ENCODE assay signal across 10 cellular contexts in genomic region chr1:87588445-87588844, GRCh38.
A peak's percentile ranks its signal among the peaks of the same experiment; 100 is the strongest.
DNase-seq lines count a peak whose midpoint lies in the region; ATAC-seq and TF ChIP-seq lines count a peak whose summit lies in the region.
"Had no signal": no experiment of that assay in that cellular context is flagged by ENCODE, and none has a peak within 500 bp of the region (broad histone marks: within the 10 kb centered on the region; RNA-seq: fewer than 3 reads in every experiment).

No MANE protein-coding gene starts in this region.

- H3K27me3 ChIP-seq in mucosa of rectum (ENCODE audit: control insufficient read depth in 2 of 2, insufficient read depth in 2 of 2, low read length in 2 of 2) = no peaks in the 10 kb centered on the region
- no peaks in the 10 kb centered on the region for H3K27me3 ChIP-seq in CD4-positive, alpha-beta T cell (ENCODE audit: control insufficient read depth, insufficient read depth, low read length)

- peak overlapping the region; percentile 2 to 28 for H3K27ac ChIP-seq in mucosa of rectum (ENCODE audit: low read depth in 2 of 2, low read length in 2 of 2)
- H3K27ac ChIP-seq in CD4-positive, alpha-beta T cell (ENCODE audit: low read depth, low read length) = no peak overlapping the region

- no peaks in the 10 kb centered on the region for H3K4me1 Mint-ChIP-seq in T-cell
- no peaks in the 10 kb centered on the region for H3K4me1 Mint-ChIP-seq in CD4-positive, alpha-beta T cell (ENCODE audit: low read depth)

- no peak overlapping the region for H3K27ac Mint-ChIP-seq in T-cell
- H3K27ac Mint-ChIP-seq in CD4-positive, alpha-beta T cell = no peak overlapping the region

- H3K4me3 Mint-ChIP-seq in T-cell = no peak overlapping the region
- no peak overlapping the region for H3K4me3 Mint-ChIP-seq in CD4-positive, alpha-beta T cell

- H3K4me1 ChIP-seq in mucosa of rectum (ENCODE audit: control insufficient read depth in 2 of 2, insufficient read depth in 2 of 2, low read length in 2 of 2) = peaks cover 0 to 17% of the 10 kb centered on the region in 2 donors

- no peak for DNase-seq in HCEC 1CT
- DNase-seq in T-cell = no peak
- DNase-seq in CD4-positive, alpha-beta T cell = no peak
- DNase-seq in COR-L47 (lab: John Stamatoyannopoulos, UW) = no peak
- DNase-seq: DMS53, NCI-H187 had no signal

- H3K27me3 Mint-ChIP-seq in T-cell = peaks cover 0 to 3% of the 10 kb centered on the region in 2 donors
- peaks cover 5% of the 10 kb centered on the region for H3K27me3 Mint-ChIP-seq in CD4-positive, alpha-beta T cell

- no peaks in the 10 kb centered on the region for H3K36me3 ChIP-seq in mucosa of rectum (ENCODE audit: control insufficient read depth in 2 of 2, insufficient read depth in 2 of 2, low read length in 2 of 2)

- CTCF ChIA-PET in T-cell (lab: Charles Lee) = no interaction called here
- CTCF ChIA-PET in CD4-positive, alpha-beta T cell (lab: Charles Lee) = no interaction called here

- intact Hi-C loops in CD4-positive, alpha-beta T cell (cut with DNase I, micrococcal nuclease) = no loop called here

- no peaks in the 10 kb centered on the region for H3K9me3 ChIP-seq in mucosa of rectum (ENCODE audit: control insufficient read depth in 2 of 2, low read length in 2 of 2)
- no peaks in the 10 kb centered on the region for H3K9me3 ChIP-seq in CD4-positive, alpha-beta T cell (ENCODE audit: control insufficient read depth, low read length)

- no peak overlapping the region for H3K9ac ChIP-seq in mucosa of rectum (ENCODE audit: low read depth in 1 of 2, low read length in 2 of 2)

- TF ChIP-seq CTCF in CD4-positive, alpha-beta T cell (IDR thresholded peaks at IDR 0.05) = no peak

- POLR2A ChIA-PET in T-cell (lab: Charles Lee) = no interaction called here
- POLR2A ChIA-PET in CD4-positive, alpha-beta T cell (lab: Charles Lee) = no interaction called here

- H3K9me3 Mint-ChIP-seq in T-cell = no peaks in the 10 kb centered on the region
- H3K9me3 Mint-ChIP-seq in CD4-positive, alpha-beta T cell = no peaks in the 10 kb centered on the region

- no peak overlapping the region for H3K4me3 ChIP-seq in mucosa of rectum (ENCODE audit: low read length in 2 of 2)

- no peaks in the 10 kb centered on the region for H3K36me3 Mint-ChIP-seq in T-cell
- no peaks in the 10 kb centered on the region for H3K36me3 Mint-ChIP-seq in CD4-positive, alpha-beta T cell (ENCODE audit: low read depth)

- ATAC-seq in GM19023 (IDR thresholded peaks at IDR 0.05; ENCODE audit: unreplicated experiment) (peak; percentile 53), GM21825 (IDR thresholded peaks at IDR 0.05; ENCODE audit: unreplicated experiment) (peak; percentile 54), HG03439 (IDR thresholded peaks at IDR 0.05; ENCODE audit: unreplicated experiment) (peak; percentile 78), T-cell (replicated peaks in 1 of 4) (no peak)
- ATAC-seq in CD4-positive, alpha-beta T cell (ENCODE audit: poor library complexity) = no peak

Comparison
In these comparisons a context has a peak if more than half of its experiments do, and no peak if none do; other contexts are left out.
1. ATAC-seq: peak in GM19023 (single experiment), GM21825 (single experiment) and HG03439 (single experiment); none in T-cell (0 of 4) and CD4-positive, alpha-beta T cell (single experiment).